In genomic region chr11:65862941-65863888, GRCh38 we compare ENCODE assay signal across 1 cellular context.
A peak's percentile ranks its signal among the peaks of the same experiment; 100 is the strongest.
TF ChIP-seq lines count a peak whose summit lies in the region.

No MANE protein-coding gene starts in this region.

TF ChIP-seq in GM12878, 131 proteins besides CTCF, POLR2A, EP300 and RAD21:
- TF ChIP-seq SIX5 (IDR thresholded peaks at IDR 0.05; ENCODE audit: low read depth, low read length, severe bottlenecking) (no peak), POLR2AphosphoS5 (IDR thresholded peaks at IDR 0.05; ENCODE audit: low read length) (peak; percentile 29; the same call in 1 of the 2 replicates), RUNX3 (IDR thresholded peaks at IDR 0.05; ENCODE audit: low read length) (no peak), TARDBP (IDR thresholded peaks at IDR 0.05; ENCODE audit: borderline replicate concordance) (no peak), IKZF2 (IDR thresholded peaks at IDR 0.05) (no peak), LARP7 (IDR thresholded peaks at IDR 0.05) (no peak)
